Comparison of ENCODE assay signal across 9 cellular contexts in genomic region chr10:69801434-69802315, GRCh38. TPM values are rescaled to one million over a fixed set of nuclear protein-coding genes. Genes with fewer than 3 reads are reported as not detected.
DNase-seq lines count a peak whose midpoint lies in the region; ATAC-seq and TF ChIP-seq lines count a peak whose summit lies in the region.
"Had no signal": no experiment of that assay in that cellular context is flagged by ENCODE, and none has a peak within 500 bp of the region (broad histone marks: within the 10 kb centered on the region; RNA-seq: fewer than 3 reads in every experiment).

COL13A1 (plus strand) TSS chr10:69801906; CDS start chr10:69802424, 518 bp downstream.

- peak; percentile 34 to 67 for DNase-seq in NCI-H526 (lab: John Stamatoyannopoulos, UW)
- no peak for DNase-seq in coronary artery (ENCODE audit: low spot score)
- no peak for DNase-seq in left lobe of liver (ENCODE audit: low spot score)
- DNase-seq in cortex of kidney (lab: John Stamatoyannopoulos, UW), result no peak
- DNase-seq in activated naive CD4-positive, alpha-beta T cell (lab: John Stamatoyannopoulos, UW), result no peak

- H3K4me1 ChIP-seq in ES-I3 (ENCODE audit: insufficient read depth, low read length) (peaks cover 14% of the 10 kb centered on the region; the same call in 1 of the 2 replicates), thymus (ENCODE audit: control insufficient read depth, insufficient read depth, low read length) (peaks cover 11% of the 10 kb centered on the region)

- H3K9me3 ChIP-seq in ES-I3 (ENCODE audit: control insufficient read depth, insufficient read depth, low read length), result no peaks in the 10 kb centered on the region
- no peaks in the 10 kb centered on the region for H3K9me3 ChIP-seq in thymus (ENCODE audit: control insufficient read depth)

- H3K27me3 ChIP-seq in thymus (ENCODE audit: control insufficient read depth, insufficient read depth), result peaks cover 26% of the 10 kb centered on the region

- TF ChIP-seq CTCF in coronary artery (IDR thresholded peaks at IDR 0.05), result no peak

- 2% methylated on average over 58 of the region's 58 CpGs for WGBS in thymus

- H3K9ac ChIP-seq in ES-I3 (ENCODE audit: low read depth, low read length), result peak within 1 kb of the TSS; percentile 76

- H3K36me3 ChIP-seq in ES-I3 (ENCODE audit: insufficient read depth, low read length), result no peaks in the 10 kb centered on the region
- H3K36me3 ChIP-seq in thymus (ENCODE audit: control insufficient read depth, insufficient read depth), result no peaks in the 10 kb centered on the region

- ATAC-seq in left lobe of liver (peak; percentile 23), GM18861 (IDR thresholded peaks at IDR 0.05; ENCODE audit: unreplicated experiment) (no peak)

- peak within 1 kb of the TSS; percentile 79 for H3K4me3 ChIP-seq in coronary artery
- peak within 1 kb of the TSS; percentile 20 for H3K4me3 ChIP-seq in thymus (ENCODE audit: low read length)

- H3K27ac ChIP-seq in coronary artery (peak within 1 kb of the TSS; percentile 3 to 83), thymus (ENCODE audit: low read depth) (no peak within 1 kb of the TSS)

RNA-seq across cellular contexts. Expression of gene COL13A1, which starts in this region (rescaled TPM):
- 0.48 TPM for total RNA-seq in left lobe of liver
- 0.96 TPM for polyA plus RNA-seq in thymus
- total RNA-seq: T-helper 1 cell treated with Interleukin-12 subunit alpha and Interleukin-12 subunit beta and Interleukin-4 antibody, amounts not matched to agents 30 ng/mL and 1 ng/mL, for 36 hours had no signal

Comparison
In these comparisons a context has a peak if more than half of its experiments do, and no peak if none do; other contexts are left out.
1. Peak in ATAC-seq in left lobe of liver; RNA of the gene not detected or under 1 TPM.
2. DNase-seq: peak in NCI-H526 (2 of 2); none in coronary artery (single experiment), left lobe of liver (single experiment), cortex of kidney (single experiment) and activated naive CD4-positive, alpha-beta T cell (0 of 4).